Comparison of ENCODE assay signal across 9 cellular contexts in genomic region chr12:57803317-57803893, GRCh38. TPM values are rescaled to one million over a fixed set of nuclear protein-coding genes. Genes with fewer than 3 reads are reported as not detected.
DNase-seq lines count a peak whose midpoint lies in the region; ATAC-seq, FAIRE-seq and TF ChIP-seq lines count a peak whose summit lies in the region.
"Had no signal": no experiment of that assay in that cellular context is flagged by ENCODE, and none has a peak within 500 bp of the region (broad histone marks: within the 10 kb centered on the region; RNA-seq: fewer than 3 reads in every experiment).

No MANE protein-coding gene starts in this region.

- H3K27ac ChIP-seq in sigmoid colon, result peak overlapping the region in 1 of 4 donors; percentile 38
- H3K27ac ChIP-seq: epithelial cell of prostate had no signal

- no peak for TF ChIP-seq EP300 in sigmoid colon (IDR thresholded peaks at IDR 0.05)

- DNase-seq in AG09319 (ENCODE audit: extremely low read depth, low read depth) (no peak), GM12891 (ENCODE audit: insufficient read length, low spot score) (no peak), NCI-H510A treated with DMSO at 0.1 percent for 48 hours (lab: John Stamatoyannopoulos, UW) (peak; percentile 58), Right ventricle myocardium superior (peak; percentile 69), sigmoid colon (no peak)
- DNase-seq in activated naive CD4-positive, alpha-beta T cell treated with anti-CD3 and anti-CD28 coated beads for 36 hours, result peak; percentile 51

- H3K4me3 Mint-ChIP-seq in activated naive CD4-positive, alpha-beta T cell treated with anti-CD3 and anti-CD28 coated beads for 36 hours, result no peak overlapping the region

- H3K4me3 ChIP-seq in sigmoid colon, result no peak overlapping the region

- H3K27me3 ChIP-seq in sigmoid colon, result no peaks in the 10 kb centered on the region

- no peaks in the 10 kb centered on the region for H3K9me3 Mint-ChIP-seq in activated naive CD4-positive, alpha-beta T cell treated with anti-CD3 and anti-CD28 coated beads for 36 hours

- H3K27ac Mint-ChIP-seq in activated naive CD4-positive, alpha-beta T cell treated with anti-CD3 and anti-CD28 coated beads for 36 hours, result no peak overlapping the region

- H3K27me3 Mint-ChIP-seq in activated naive CD4-positive, alpha-beta T cell treated with anti-CD3 and anti-CD28 coated beads for 36 hours (ENCODE audit: low read depth), result no peaks in the 10 kb centered on the region

- peaks cover 9 to 80% (median 35%) of the 10 kb centered on the region in 4 donors for H3K36me3 ChIP-seq in sigmoid colon

- no peak for TF ChIP-seq POLR2A in GM12891 (IDR thresholded peaks at IDR 0.05; ENCODE audit: low read depth, low read length)
- no peak for TF ChIP-seq POLR2A in sigmoid colon (IDR thresholded peaks at IDR 0.05)

- no peaks in the 10 kb centered on the region for H3K4me1 Mint-ChIP-seq in activated naive CD4-positive, alpha-beta T cell treated with anti-CD3 and anti-CD28 coated beads for 36 hours (ENCODE audit: low read depth)

- TF ChIP-seq CTCF in AG09319 (IDR thresholded peaks at IDR 0.05; ENCODE audit: low read depth, low read length), result peak; percentile 81
- TF ChIP-seq CTCF in sigmoid colon (IDR thresholded peaks at IDR 0.05), result peak; percentile 47 to 82 (median 68)

- intact Hi-C loops in activated naive CD4-positive, alpha-beta T cell treated with anti-CD3 and anti-CD28 coated beads for 36 hours (cut with micrococcal nuclease), result loop anchor here (1.0 kb wide), 3 partner anchors 28 to 102 kb away; no protein-coding TSS in a partner anchor
- intact Hi-C loops in Right ventricle myocardium superior (cut with DNase I) (loop anchor here (10.0 kb wide), 1 partner anchor 101 kb away; no protein-coding TSS in a partner anchor), sigmoid colon (cut with DNase I) (loop anchor here (1.0 to 2.0 kb wide), 2 partner anchors 25 to 102 kb away; no protein-coding TSS in a partner anchor)

- peaks cover 0 to 8% (median 5%) of the 10 kb centered on the region in 4 donors for H3K4me1 ChIP-seq in sigmoid colon

- FAIRE-seq in GM12891 (lab: Jason Lieb, UNC), result peak; percentile 69

- WGBS in sigmoid colon, 2 donors, result 56 to 65% methylated on average over 9 of the region's 9 CpGs

- H3K36me3 Mint-ChIP-seq in activated naive CD4-positive, alpha-beta T cell treated with anti-CD3 and anti-CD28 coated beads for 36 hours (ENCODE audit: low read depth), result peaks cover 2% of the 10 kb centered on the region

- no peaks in the 10 kb centered on the region for H3K9me3 ChIP-seq in sigmoid colon

- ATAC-seq in Right ventricle myocardium superior (ENCODE audit: poor library complexity), result peak; percentile 86
- ATAC-seq in HG03460 (IDR thresholded peaks at IDR 0.05; ENCODE audit: unreplicated experiment), result no peak
- ATAC-seq in HG02642 (IDR thresholded peaks at IDR 0.05; ENCODE audit: poor library complexity, unreplicated experiment), result no peak

- CTCF ChIA-PET in activated naive CD4-positive, alpha-beta T cell treated with anti-CD3 and anti-CD28 coated beads for 36 hours (lab: Charles Lee), result interaction anchor here (0.9 to 21.5 kb wide), 22 partner anchors 9 to 1796 kb away, joined by 3 to 255 read pairs (median 5); partner anchors contain the start of gene TSFM

TF ChIP-seq in GM12891, 5 proteins besides CTCF, POLR2A, EP300 and RAD21:
- TF ChIP-seq SPI1 (IDR thresholded peaks at IDR 0.05; ENCODE audit: low read depth, low read length) (no peak), PAX5 (IDR thresholded peaks at IDR 0.05; ENCODE audit: insufficient read depth, low read length, severe bottlenecking) (no peak), POU2F2 (IDR thresholded peaks at IDR 0.05; ENCODE audit: low read depth, low read length) (no peak), POLR2AphosphoS5 (IDR thresholded peaks at IDR 0.05; ENCODE audit: low read depth, low read length) (no peak), TAF1 (IDR thresholded peaks at IDR 0.05; ENCODE audit: low read depth, low read length) (no peak)

RNA-seq across cellular contexts. Expression of gene AVIL, which starts 15.1 kb away (rescaled TPM):
- polyA plus RNA-seq in GM12891 (2012; ENCODE audit: low read depth, missing spikeins), result 0.64 TPM
- under 1 TPM; 0.22 to 0.38 TPM for total RNA-seq in activated naive CD4-positive, alpha-beta T cell treated with anti-CD3 and anti-CD28 coated beads for 36 hours
- total RNA-seq in Right ventricle myocardium superior (2.1 TPM), sigmoid colon (10 to 100 TPM in 1 of 4 donors, 1 to 10 TPM in 3; 2.1 to 12.2 (median 5.1) TPM)
- polyA plus RNA-seq in sigmoid colon, result 10 to 100 TPM in 1 of 3 donors, 1 to 10 TPM in 2; 6.2 to 11.4 (median 8.3) TPM

RNA-seq across cellular contexts. Expression of gene TSFM, which starts 20.8 kb away (rescaled TPM):
- polyA plus RNA-seq in GM12891 (2012; ENCODE audit: low read depth, missing spikeins), result 41.6 TPM
- total RNA-seq in activated naive CD4-positive, alpha-beta T cell treated with anti-CD3 and anti-CD28 coated beads for 36 hours, result 10 to 100 TPM; 32.8 to 34.3 TPM
- total RNA-seq in Right ventricle myocardium superior, result 49.5 TPM
- 10 to 100 TPM in 3 of 4 donors, 1 to 10 TPM in 1; 8.0 to 29.6 (median 25.3) TPM for total RNA-seq in sigmoid colon
- polyA plus RNA-seq in sigmoid colon, result 10 to 100 TPM; 36.0 to 49.3 (median 47.9) TPM

RNA-seq across cellular contexts. Expression of gene EEF1AKMT3, which starts 31.0 kb away (rescaled TPM):
- polyA plus RNA-seq in GM12891 (2012; ENCODE audit: low read depth, missing spikeins), result 2.0 TPM
- 1 to 10 TPM; 3.6 to 4.6 TPM for total RNA-seq in activated naive CD4-positive, alpha-beta T cell treated with anti-CD3 and anti-CD28 coated beads for 36 hours
- total RNA-seq in Right ventricle myocardium superior, result 1.2 TPM
- 10 to 100 TPM in 2 of 4 donors, 1 to 10 TPM in 2; 9.0 to 11.9 (median 10.6) TPM for total RNA-seq in sigmoid colon
- 1 to 10 TPM; 1.6 to 8.4 (median 2.5) TPM for polyA plus RNA-seq in sigmoid colon

RNA-seq across cellular contexts. Expression of gene METTL1, which starts 31.5 kb away (rescaled TPM):
- polyA plus RNA-seq in GM12891 (2012; ENCODE audit: low read depth, missing spikeins), result 21.1 TPM
- 10 to 100 TPM; 17.3 to 20.4 TPM for total RNA-seq in activated naive CD4-positive, alpha-beta T cell treated with anti-CD3 and anti-CD28 coated beads for 36 hours
- total RNA-seq in Right ventricle myocardium superior (7.2 TPM), sigmoid colon (10 to 100 TPM in 1 of 4 donors, 1 to 10 TPM in 3; 3.8 to 12.2 (median 7.4) TPM)
- polyA plus RNA-seq in sigmoid colon, result 10 to 100 TPM in 2 of 3 donors, 1 to 10 TPM in 1; 7.6 to 16.7 (median 10.2) TPM

RNA-seq across cellular contexts. Expression of gene CYP27B1, which starts 36.5 kb away (rescaled TPM):
- 0.85 TPM for polyA plus RNA-seq in GM12891 (2012; ENCODE audit: low read depth, missing spikeins)
- total RNA-seq in activated naive CD4-positive, alpha-beta T cell treated with anti-CD3 and anti-CD28 coated beads for 36 hours, result 1 to 10 TPM; 5.4 to 6.1 TPM
- total RNA-seq in Right ventricle myocardium superior (not detected), sigmoid colon (under 1 TPM in 1 of 4 donors, not detected in 3; 0.28 TPM)
- polyA plus RNA-seq in sigmoid colon, result 1 to 10 TPM in 2 of 3 donors, not detected in 1; 1.2 to 2.0 TPM

Comparison
In these comparisons a context has a peak if more than half of its experiments do, and no peak if none do; other contexts are left out.
1. DNase-seq: peak in NCI-H510A treated with DMSO at 0.1 percent for 48 hours (single experiment), activated naive CD4-positive, alpha-beta T cell treated with anti-CD3 and anti-CD28 coated beads for 36 hours (single experiment) and Right ventricle myocardium superior (single experiment); none in AG09319 (single experiment), GM12891 (single experiment) and sigmoid colon (single experiment).